ENCODE assay signal across 8 cellular contexts in genomic region chr2:44753552-44754285, GRCh38.
DNase-seq lines count a peak whose midpoint lies in the region; ATAC-seq and TF ChIP-seq lines count a peak whose summit lies in the region.

No MANE protein-coding gene starts in this region.

- no peak overlapping the region for H2BK5ac ChIP-seq in neuronal stem cell (ENCODE audit: low read length)

- CTCF ChIA-PET in PC-9 (lab: Charles Lee): no interaction called here

- H3K4me3 Mint-ChIP-seq in activated naive CD8-positive, alpha-beta T cell treated with anti-CD3 and anti-CD28 coated beads, Interleukin-2, amount 50 U/mL, for 24 hours: no peak overlapping the region

- peak; percentile 94 for ATAC-seq in GM21381 (IDR thresholded peaks at IDR 0.05; ENCODE audit: unreplicated experiment)
- peak; percentile 83 for ATAC-seq in activated naive CD8-positive, alpha-beta T cell treated with anti-CD3 and anti-CD28 coated beads, Interleukin-2, amount 50 U/mL, for 24 hours
- ATAC-seq in left lobe of liver: no peak

- H3K4me3 ChIP-seq in PC-9 (no peak overlapping the region), neuronal stem cell (ENCODE audit: low read length in 2 of 2) (no peak overlapping the region)

- no peaks in the 10 kb centered on the region for H3K27me3 Mint-ChIP-seq in activated naive CD8-positive, alpha-beta T cell treated with anti-CD3 and anti-CD28 coated beads, Interleukin-2, amount 50 U/mL, for 24 hours

- no peak for TF ChIP-seq CTCF in PC-9 (conservative IDR thresholded peaks at IDR 0.05)

- H4K8ac ChIP-seq in neuronal stem cell (ENCODE audit: low read depth, low read length): no peak overlapping the region

- H3K36me3 ChIP-seq in PC-9 (ENCODE audit: low read depth) (no peaks in the 10 kb centered on the region), neuronal stem cell (replicated peaks in 1 of 2; ENCODE audit: control insufficient read depth in 2 of 2, insufficient read depth in 2 of 2, low read length in 2 of 2) (no peaks in the 10 kb centered on the region)

- no peak overlapping the region for H3K9ac ChIP-seq in neuronal stem cell (ENCODE audit: low read depth, low read length, poor library complexity)

- H2BK12ac ChIP-seq in neuronal stem cell (ENCODE audit: low read length): no peak overlapping the region

- DNase-seq in DMS 273 (lab: John Stamatoyannopoulos, UW; ENCODE audit: unreplicated experiment) (peak; percentile 69), MV-4-11 (lab: John Stamatoyannopoulos, UW) (peak; percentile 99), PC-9 (no peak), left lobe of liver (ENCODE audit: low spot score) (no peak), neuronal stem cell (ENCODE audit: low spot score) (no peak)
- peak; percentile 23 for DNase-seq in activated naive CD8-positive, alpha-beta T cell treated with anti-CD3 and anti-CD28 coated beads, Interleukin-2, amount 50 U/mL, for 24 hours
- no peak for DNase-seq in activated naive CD4-positive, alpha-beta T cell (lab: John Stamatoyannopoulos, UW)

- H3K23ac ChIP-seq in neuronal stem cell (ENCODE audit: low read depth, low read length, poor library complexity): no peak overlapping the region

- H3K27me3 ChIP-seq in PC-9 (ENCODE audit: insufficient read depth, low read depth): no peaks in the 10 kb centered on the region
- no peaks in the 10 kb centered on the region for H3K27me3 ChIP-seq in neuronal stem cell (ENCODE audit: control insufficient read depth in 3 of 3, insufficient read depth in 3 of 3, low read depth in 1 of 3, low read length in 3 of 3)

- H2BK15ac ChIP-seq in neuronal stem cell (ENCODE audit: low read length): no peak overlapping the region

- H4K91ac ChIP-seq in neuronal stem cell (ENCODE audit: low read depth, low read length, poor library complexity): no peak overlapping the region

- no peaks in the 10 kb centered on the region for H3K9me2 ChIP-seq in PC-9 (ENCODE audit: insufficient read depth)

- H3K4me1 Mint-ChIP-seq in activated naive CD8-positive, alpha-beta T cell treated with anti-CD3 and anti-CD28 coated beads, Interleukin-2, amount 50 U/mL, for 24 hours: peaks cover 6% of the 10 kb centered on the region

- no peaks in the 10 kb centered on the region for H3K79me2 ChIP-seq in PC-9 (ENCODE audit: low read depth)

- no peaks in the 10 kb centered on the region for H3K9me3 Mint-ChIP-seq in activated naive CD8-positive, alpha-beta T cell treated with anti-CD3 and anti-CD28 coated beads, Interleukin-2, amount 50 U/mL, for 24 hours

- H3K27ac ChIP-seq in PC-9 (no peak overlapping the region), neuronal stem cell (replicated peaks; ENCODE audit: low read length) (no peak overlapping the region)

- H3K14ac ChIP-seq in neuronal stem cell (ENCODE audit: low read length): no peak overlapping the region

- intact Hi-C loops in PC-9 (cut with micrococcal nuclease; ENCODE audit: unreplicated experiment): no loop called here

- H2AFZ ChIP-seq in PC-9: no peak overlapping the region
- H2AFZ ChIP-seq in neuronal stem cell (ENCODE audit: low read length): no peak overlapping the region

- H3K9me3 ChIP-seq in PC-9 (ENCODE audit: insufficient read depth, low read depth): no peaks in the 10 kb centered on the region
- H3K9me3 ChIP-seq in neuronal stem cell (replicated peaks in 1 of 2; ENCODE audit: control insufficient read depth in 2 of 2, insufficient read depth in 1 of 2, low read depth in 1 of 2, low read length in 2 of 2): no peaks in the 10 kb centered on the region

- H3K4me1 ChIP-seq in PC-9 (replicated peaks; ENCODE audit: insufficient read depth) (peaks cover 11% of the 10 kb centered on the region), neuronal stem cell (ENCODE audit: control insufficient read depth in 2 of 2, insufficient read depth in 1 of 2, low read depth in 1 of 2, low read length in 2 of 2) (peaks cover 10 to 13% of the 10 kb centered on the region in 2 donors)

- H2AK5ac ChIP-seq in neuronal stem cell (ENCODE audit: low read depth, low read length): no peak overlapping the region

- H3K18ac ChIP-seq in neuronal stem cell (ENCODE audit: low read length): no peak overlapping the region

- no peaks in the 10 kb centered on the region for H4K20me1 ChIP-seq in PC-9 (ENCODE audit: insufficient read depth)

- no peak overlapping the region for H2BK120ac ChIP-seq in neuronal stem cell (ENCODE audit: low read depth, low read length)

- BruUV-seq in PC-9 (replicated peaks; lab: Mats Ljungman, UMichigan): no TSS peak

- H3K79me1 ChIP-seq in neuronal stem cell (ENCODE audit: low read depth, low read length): no peaks in the 10 kb centered on the region

- H3K27ac Mint-ChIP-seq in activated naive CD8-positive, alpha-beta T cell treated with anti-CD3 and anti-CD28 coated beads, Interleukin-2, amount 50 U/mL, for 24 hours: no peak overlapping the region

- H3K4me2 ChIP-seq in PC-9 (no peak overlapping the region), neuronal stem cell (ENCODE audit: insufficient read depth, low read length, poor library complexity, severe bottlenecking) (no peak overlapping the region)

- WGBS in neuronal stem cell (ENCODE audit: extremely low coverage in 2 of 2, insufficient read length in 2 of 2, insufficient replicate concordance in 1 of 2), 2 donors: no CpG with 5 or more reads among the region's 3 CpGs

- POLR2A ChIA-PET in PC-9 (lab: Charles Lee; ENCODE audit: unreplicated experiment): no interaction called here

- H3K36me3 Mint-ChIP-seq in activated naive CD8-positive, alpha-beta T cell treated with anti-CD3 and anti-CD28 coated beads, Interleukin-2, amount 50 U/mL, for 24 hours (ENCODE audit: low read depth): peaks cover 5% of the 10 kb centered on the region

- H3F3A ChIP-seq in PC-9 (ENCODE audit: insufficient read depth, low read depth): no peaks in the 10 kb centered on the region

- H3K4ac ChIP-seq in neuronal stem cell (ENCODE audit: low read length): no peak overlapping the region

Comparison
In these comparisons a context has a peak if more than half of its experiments do, and no peak if none do; other contexts are left out.
1. DNase-seq: peak in DMS 273 (single experiment), MV-4-11 (single experiment) and activated naive CD8-positive, alpha-beta T cell treated with anti-CD3 and anti-CD28 coated beads, Interleukin-2, amount 50 U/mL, for 24 hours (single experiment); none in PC-9 (0 of 2), left lobe of liver (single experiment), neuronal stem cell (single experiment) and activated naive CD4-positive, alpha-beta T cell (0 of 4).